In genomic region chr6:100475554-100476325, GRCh38 we compare ENCODE assay signal across 11 cellular contexts. TPM values are rescaled to one million over a fixed set of nuclear protein-coding genes. Genes with fewer than 3 reads are reported as not detected.
DNase-seq lines count a peak whose midpoint lies in the region; ATAC-seq and TF ChIP-seq lines count a peak whose summit lies in the region.
"Had no signal": no experiment of that assay in that cellular context is flagged by ENCODE, and none has a peak within 500 bp of the region (broad histone marks: within the 10 kb centered on the region; RNA-seq: fewer than 3 reads in every experiment).

No MANE protein-coding gene starts in this region.

- H3K4me3 Mint-ChIP-seq in activated naive CD4-positive, alpha-beta T cell treated with anti-CD3 and anti-CD28 coated beads for 36 hours = no peak overlapping the region

- ATAC-seq in GM18502 (IDR thresholded peaks at IDR 0.05; ENCODE audit: poor library complexity, unreplicated experiment) (peak; percentile 78), GM21360 (IDR thresholded peaks at IDR 0.05; ENCODE audit: unreplicated experiment) (peak; percentile 65), HG02981 (IDR thresholded peaks at IDR 0.05; ENCODE audit: unreplicated experiment) (peak; percentile 73), left lobe of liver (no peak)

- H4K20me1 ChIP-seq in OCI-LY3 (ENCODE audit: insufficient read depth, low read length) = no peaks in the 10 kb centered on the region

- H3K36me3 Mint-ChIP-seq in activated naive CD4-positive, alpha-beta T cell treated with anti-CD3 and anti-CD28 coated beads for 36 hours (ENCODE audit: low read depth) = no peaks in the 10 kb centered on the region

- H3K4me2 ChIP-seq in OCI-LY3 (ENCODE audit: low read length) = peak overlapping the region; percentile 79

- TF ChIP-seq CTCF in OCI-LY3 (IDR thresholded peaks at IDR 0.05; ENCODE audit: low read depth, low read length) = no peak

- intact Hi-C loops in activated naive CD4-positive, alpha-beta T cell treated with anti-CD3 and anti-CD28 coated beads for 36 hours (cut with micrococcal nuclease) = loop anchor here (5.0 kb wide), 1 partner anchor 182 kb away; no protein-coding TSS in a partner anchor

- H3K4me1 Mint-ChIP-seq in activated naive CD4-positive, alpha-beta T cell treated with anti-CD3 and anti-CD28 coated beads for 36 hours (ENCODE audit: low read depth) = no peaks in the 10 kb centered on the region

- H3K9me3 Mint-ChIP-seq in activated naive CD4-positive, alpha-beta T cell treated with anti-CD3 and anti-CD28 coated beads for 36 hours = no peaks in the 10 kb centered on the region

- H3K4me1 ChIP-seq in OCI-LY3 (ENCODE audit: low read length) = peaks cover 60% of the 10 kb centered on the region

- no peak for DNase-seq in activated naive CD4-positive, alpha-beta T cell treated with anti-CD3 and anti-CD28 coated beads for 36 hours
- DNase-seq in AG08395 (ENCODE audit: low spot score) (no peak), left lobe of liver (ENCODE audit: low spot score) (no peak), NCI-H1417 treated with DMSO at 0.1 percent for 48 hours (lab: John Stamatoyannopoulos, UW) (no peak)

- peak overlapping the region; percentile 51; the same call in 1 of the 2 replicates for H3K9ac ChIP-seq in OCI-LY3 (ENCODE audit: low read length)

- H3K27me3 Mint-ChIP-seq in activated naive CD4-positive, alpha-beta T cell treated with anti-CD3 and anti-CD28 coated beads for 36 hours (ENCODE audit: low read depth) = peaks cover 44% of the 10 kb centered on the region

- no peaks in the 10 kb centered on the region for H3K36me3 ChIP-seq in OCI-LY3 (replicated peaks; ENCODE audit: low read depth, low read length)

- H3K27ac ChIP-seq in OCI-LY3 (ENCODE audit: low read length) = peak overlapping the region; percentile 80
- H3K27ac ChIP-seq: VCaP had no signal

- peak overlapping the region; percentile 50 for H3K4me3 ChIP-seq in OCI-LY3 (ENCODE audit: low read length)
- H3K4me3 ChIP-seq: lung had no signal

- CTCF ChIA-PET in activated naive CD4-positive, alpha-beta T cell treated with anti-CD3 and anti-CD28 coated beads for 36 hours (lab: Charles Lee) = no interaction called here

- no peak overlapping the region for H3K27ac Mint-ChIP-seq in activated naive CD4-positive, alpha-beta T cell treated with anti-CD3 and anti-CD28 coated beads for 36 hours

- H3K79me2 ChIP-seq in OCI-LY3 (ENCODE audit: low read length) = no peaks in the 10 kb centered on the region

- H3K27me3 ChIP-seq in OCI-LY3 (ENCODE audit: low read depth, low read length) = no peaks in the 10 kb centered on the region

- no peak overlapping the region; the same call in 1 of the 2 replicates for H2AFZ ChIP-seq in OCI-LY3 (ENCODE audit: low read depth, low read length)

- H3K9me3 ChIP-seq in OCI-LY3 (ENCODE audit: insufficient read depth, low read length) = no peaks in the 10 kb centered on the region

RNA-seq across cellular contexts. Expression of gene SIM1, which starts 11.0 kb away (rescaled TPM):
- total RNA-seq in activated naive CD4-positive, alpha-beta T cell treated with anti-CD3 and anti-CD28 coated beads for 36 hours = not detected
- not detected for total RNA-seq in left lobe of liver
- total RNA-seq: lung, NCI-H460 had no signal
